Comparison of ENCODE assay signal across 19 cellular contexts in genomic region chr2:24771099-24771498, GRCh38.
"Had no signal": no experiment of that assay in that cellular context is flagged by ENCODE, and none has a peak within 500 bp of the region (broad histone marks: within the 10 kb centered on the region; RNA-seq: fewer than 3 reads in every experiment).

No MANE protein-coding gene starts in this region.

- H3K9me3 ChIP-seq: breast epithelium, left ventricle myocardium inferior, pancreas, tibial nerve, vagina had no signal

- ATAC-seq: activated T-cell treated with anti-CD3 and anti-CD28 coated beads, Interleukin-2, amount 50 U/mL, for 4 hours; pancreas had no signal

- H3K4me1 ChIP-seq: breast epithelium, pancreas, vagina had no signal

- DNase-seq: activated CD4-positive, alpha-beta T cell treated with anti-CD3 and anti-CD28 coated beads for 1 hour; activated CD4-positive, alpha-beta T cell treated with anti-CD3 and anti-CD28 coated beads, Interleukin-2, amount 50 U/mL, for 48 hours; activated gamma-delta T cell; activated naive CD8-positive, alpha-beta T cell treated with anti-CD3 and anti-CD28 coated beads, Interleukin-2, amount 10 ng/mL, durations not matched to agents 7 days and 5 days; activated T-cell treated with anti-CD3 and anti-CD28 coated beads, Interleukin-2, amount 50 U/mL, for 4 hours; aorta; kidney; left ventricle myocardium inferior; pancreas; stimulated activated CD4-positive, alpha-beta T cell treated with anti-CD3 and anti-CD28 coated beads, Interleukin-15, amount 100 ng/mL, for 24 hours; stimulated activated CD4-positive, alpha-beta T cell treated with anti-CD3 and anti-CD28 coated beads, Interleukin-4, amount 100 ng/mL, for 24 hours; stimulated activated naive CD4-positive, alpha-beta T cell treated with Interleukin-2 at 50 U/mL for 16 hours; substantia nigra; T-helper 1 cell had no signal

- FAIRE-seq: kidney, pancreas had no signal

- H3K36me3 ChIP-seq: breast epithelium had no signal

- H3K27me3 ChIP-seq: breast epithelium, pancreas, tibial nerve, vagina had no signal

- H3K27ac ChIP-seq: breast epithelium, left ventricle myocardium inferior, pancreas, SK-N-MC, tibial nerve, vagina, VCaP had no signal

- H3K4me3 ChIP-seq: breast epithelium, left ventricle myocardium inferior, pancreas, SK-N-MC, tibial nerve, vagina had no signal

- H3K9me3 Mint-ChIP-seq: activated naive CD8-positive, alpha-beta T cell treated with anti-CD3 and anti-CD28 coated beads, Interleukin-2, amount 10 ng/mL, durations not matched to agents 7 days and 5 days; activated T-cell treated with anti-CD3 and anti-CD28 coated beads, Interleukin-2, amount 50 U/mL, for 4 hours had no signal

- H3K4me3 Mint-ChIP-seq: activated naive CD8-positive, alpha-beta T cell treated with anti-CD3 and anti-CD28 coated beads, Interleukin-2, amount 10 ng/mL, durations not matched to agents 7 days and 5 days; activated T-cell treated with anti-CD3 and anti-CD28 coated beads, Interleukin-2, amount 50 U/mL, for 4 hours had no signal

- H3K27ac Mint-ChIP-seq: activated naive CD8-positive, alpha-beta T cell treated with anti-CD3 and anti-CD28 coated beads, Interleukin-2, amount 10 ng/mL, durations not matched to agents 7 days and 5 days had no signal
